Comparison of ENCODE assay signal across 20 cellular contexts in the genomic region with DNA sequence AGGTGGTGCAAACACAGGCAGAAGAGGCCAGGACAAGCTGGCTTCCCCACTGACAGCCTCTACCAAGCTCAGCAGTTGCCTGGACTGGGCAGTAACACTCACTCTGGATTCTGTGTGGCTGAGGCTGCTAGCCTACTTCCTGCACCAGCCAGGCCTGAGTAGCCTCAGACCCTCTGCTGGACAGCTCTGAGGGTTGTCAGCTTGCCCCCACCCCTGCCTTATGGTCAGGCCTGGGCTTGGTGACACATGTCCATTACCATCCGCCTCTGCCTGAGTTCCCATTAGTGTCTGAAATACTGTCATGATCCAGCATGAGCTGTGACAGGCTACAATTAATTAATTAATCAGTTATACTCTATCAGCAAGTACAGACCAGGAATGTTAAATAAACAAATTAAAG.
DNase-seq lines count a peak whose midpoint lies in the region; ATAC-seq and TF ChIP-seq lines count a peak whose summit lies in the region.
"Had no signal": no experiment of that assay in that cellular context is flagged by ENCODE, and none has a peak within 500 bp of the region (broad histone marks: within the 10 kb centered on the region; RNA-seq: fewer than 3 reads in every experiment).

No MANE protein-coding gene starts in this region.

- TF ChIP-seq CTCF in BE2C (IDR thresholded peaks at IDR 0.05; ENCODE audit: low read depth, low read length) = no peak
- TF ChIP-seq CTCF in glutamatergic neuron (IDR thresholded peaks at IDR 0.05; ENCODE audit: partially characterized antibody, unreplicated experiment) = no peak
- no peak for TF ChIP-seq CTCF in nephron (IDR thresholded peaks at IDR 0.05; ENCODE audit: unreplicated experiment in 3 of 3)

- H3K4me1 Mint-ChIP-seq in glutamatergic neuron (ENCODE audit: low read depth, unreplicated experiment) (peaks cover 9% of the 10 kb centered on the region), nephron (peaks cover 14% of the 10 kb centered on the region)
- H3K4me1 Mint-ChIP-seq: B cell; CD4-positive, CD25-positive, alpha-beta regulatory T cell had no signal

- H3K36me3 Mint-ChIP-seq in glutamatergic neuron (ENCODE audit: unreplicated experiment) = no peaks in the 10 kb centered on the region
- H3K36me3 Mint-ChIP-seq in nephron (ENCODE audit: low read depth) = no peaks in the 10 kb centered on the region
- H3K36me3 Mint-ChIP-seq: CD4-positive, CD25-positive, alpha-beta regulatory T cell had no signal

- H3K9ac ChIP-seq in SK-N-MC (ENCODE audit: insufficient read length) = peak overlapping the region; percentile 66

- DNase-seq in BE2C (peak; percentile 75), SK-N-MC (ENCODE audit: low read depth, low spot score) (no peak), glutamatergic neuron (peak; percentile 46), posterior vena cava (ENCODE audit: low spot score) (no peak), NCI-H1436 (lab: John Stamatoyannopoulos, UW) (no peak)
- DNase-seq: CD4-positive, CD25-positive, alpha-beta regulatory T cell; DMS 273 treated with DMSO at 0.1 percent for 48 hours; DMS79 treated with DMSO at 0.1 percent for 48 hours; MG63; NCI-H1417; NCI-H187 treated with DMSO at 0.1 percent for 48 hours; NCI-H2107; NCI-H446 treated with DMSO at 0.1 percent for 48 hours; NCI-H526 treated with DMSO at 0.1 percent for 48 hours had no signal

- no peaks in the 10 kb centered on the region for H3K36me3 ChIP-seq in BE2C
- H3K36me3 ChIP-seq in SK-N-MC (ENCODE audit: insufficient read depth, low read length) = no peaks in the 10 kb centered on the region
- H3K36me3 ChIP-seq: MG63, SJSA1 had no signal

- H3K27me3 ChIP-seq in BE2C = no peaks in the 10 kb centered on the region
- H3K27me3 ChIP-seq: MG63, SJSA1 had no signal

- no peaks in the 10 kb centered on the region for H3K9me3 ChIP-seq in BE2C
- H3K9me3 ChIP-seq in SK-N-MC (ENCODE audit: low read depth, low read length) = no peaks in the 10 kb centered on the region
- H3K9me3 ChIP-seq: MG63, SJSA1 had no signal

- peak overlapping the region; percentile 100 for H3K27ac ChIP-seq in SK-N-MC
- H3K27ac ChIP-seq: SJSA1 had no signal

- H3K4me3 ChIP-seq in BE2C (ENCODE audit: low read depth, low read length) = no peak overlapping the region
- no peak overlapping the region for H3K4me3 ChIP-seq in SK-N-MC
- H3K4me3 ChIP-seq: MG63, SJSA1 had no signal

- H3K4me3 Mint-ChIP-seq in glutamatergic neuron (ENCODE audit: unreplicated experiment) (no peak overlapping the region), nephron (no peak overlapping the region)
- H3K4me3 Mint-ChIP-seq: B cell; CD4-positive, CD25-positive, alpha-beta regulatory T cell had no signal

- H3K27ac Mint-ChIP-seq in glutamatergic neuron (ENCODE audit: unreplicated experiment) = no peak overlapping the region
- H3K27ac Mint-ChIP-seq in nephron = peak overlapping the region in 2 of 3 experiments; percentile 30 to 56
- H3K27ac Mint-ChIP-seq: B cell; CD4-positive, CD25-positive, alpha-beta regulatory T cell had no signal

- H3K4me1 ChIP-seq in BE2C = peaks cover 13% of the 10 kb centered on the region
- H3K4me1 ChIP-seq: SJSA1 had no signal

- H3K27me3 Mint-ChIP-seq in glutamatergic neuron (ENCODE audit: unreplicated experiment) (no peaks in the 10 kb centered on the region), nephron (ENCODE audit: low read depth) (no peaks in the 10 kb centered on the region)
- H3K27me3 Mint-ChIP-seq: CD4-positive, CD25-positive, alpha-beta regulatory T cell had no signal

- no peak for ATAC-seq in GM18502 (IDR thresholded peaks at IDR 0.05; ENCODE audit: poor library complexity, unreplicated experiment)
- ATAC-seq in GM19035 (IDR thresholded peaks at IDR 0.05; ENCODE audit: unreplicated experiment) = no peak
- ATAC-seq: Right ventricle myocardium inferior had no signal

- no peaks in the 10 kb centered on the region for H3K9me3 Mint-ChIP-seq in glutamatergic neuron (ENCODE audit: unreplicated experiment)
- H3K9me3 Mint-ChIP-seq in nephron = no peaks in the 10 kb centered on the region

- intact Hi-C loops in posterior vena cava (cut with DNase I) = no loop called here

Comparison
In these comparisons a context has a peak if more than half of its experiments do, and no peak if none do; other contexts are left out.
1. DNase-seq: peak in BE2C (single experiment) and glutamatergic neuron (single experiment); none in SK-N-MC (single experiment), posterior vena cava (single experiment) and NCI-H1436 (single experiment).